2 cellular contexts compared by ENCODE assay signal in the genomic region with DNA sequence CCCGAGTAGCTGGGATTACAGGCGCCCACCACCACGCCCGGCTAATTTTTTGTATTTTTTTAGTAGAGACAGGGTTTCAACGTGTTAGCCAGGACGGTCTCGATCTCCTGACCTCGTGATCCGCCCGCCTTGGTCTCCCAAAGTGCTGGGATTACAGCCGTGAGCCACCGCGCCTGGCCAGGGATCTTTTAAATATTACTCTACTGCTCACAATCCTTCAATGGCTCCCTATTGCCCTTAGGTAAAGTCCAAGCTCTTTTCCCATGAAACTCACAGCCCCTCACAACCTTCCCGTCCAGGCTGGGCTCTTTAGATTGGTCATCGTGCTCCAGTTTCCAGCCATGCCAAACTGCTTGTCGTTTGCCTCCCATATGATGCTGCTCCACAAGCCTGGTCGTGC. TPM values are rescaled to one million over a fixed set of nuclear protein-coding genes. Genes with fewer than 3 reads are reported as not detected.
"Had no signal": no experiment of that assay in that cellular context is flagged by ENCODE, and none has a peak within 500 bp of the region (broad histone marks: within the 10 kb centered on the region; RNA-seq: fewer than 3 reads in every experiment).

No MANE protein-coding gene starts in this region.

RNA-seq across cellular contexts. Expression of a gene that starts 2.1 kb away (rescaled TPM):
- total RNA-seq: MCF 10A, PC-3 had no signal
